ENCODE assay signal across 1 cellular context in the genomic region with DNA sequence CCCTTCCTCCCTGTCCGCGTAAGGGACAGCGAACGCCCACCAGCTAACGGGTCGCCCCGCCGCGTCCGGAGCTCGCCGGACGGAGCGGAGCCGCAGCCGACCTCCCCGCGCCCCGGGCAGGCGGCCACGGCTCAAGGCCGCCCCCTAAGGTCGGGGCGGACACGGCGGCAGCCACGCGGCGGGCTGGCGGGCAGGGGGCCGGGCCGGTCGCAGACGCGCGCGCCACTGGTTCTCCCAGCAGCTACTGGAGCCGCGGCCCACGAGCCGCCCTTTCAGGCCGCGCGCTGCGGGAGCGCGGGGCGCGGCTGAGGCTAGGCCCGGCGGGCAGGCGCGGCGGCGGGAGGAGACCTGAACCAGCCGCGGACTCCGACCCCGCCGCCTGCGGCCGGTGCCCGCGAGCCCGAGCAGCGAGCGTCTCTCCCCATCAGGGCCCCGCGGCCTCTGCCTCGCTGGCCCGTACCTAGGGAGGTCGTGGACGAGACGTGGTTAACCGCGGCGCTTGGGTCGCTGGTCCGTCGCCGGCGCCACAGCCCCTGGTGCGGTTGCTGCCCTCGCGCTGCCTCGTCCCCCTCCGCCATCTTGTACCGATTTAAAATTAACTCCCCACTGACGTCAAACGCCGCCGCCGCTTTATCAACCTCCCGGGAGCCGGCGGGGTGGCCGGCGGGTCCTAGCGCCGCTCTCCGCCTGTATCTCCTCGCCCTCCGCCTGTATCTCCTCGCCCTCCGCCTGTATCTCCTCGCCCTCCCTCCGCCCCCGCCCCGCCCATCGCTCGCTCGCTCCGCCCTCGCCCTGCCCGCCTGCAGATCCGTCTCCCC.
TF ChIP-seq lines count a peak whose summit lies in the region.

TSS of gene ATL2 (minus strand) at position 591 of the 818 bp plus-strand sequence. CDS start at position 578, 13 bp downstream.

TF ChIP-seq in HepG2, 621 proteins besides CTCF, POLR2A, EP300 and RAD21 (continued from another document and continues in another):
- TF ChIP-seq ARID4A (CRISPR knock-in tag; IDR thresholded peaks at IDR 0.05; ENCODE audit: borderline replicate concordance) (peak; percentile 81), SRSF9 (IDR thresholded peaks at IDR 0.05; ENCODE audit: borderline replicate concordance, insufficient read depth, low read depth, low read length, poor library complexity, severe bottlenecking) (no peak), ZNF354B (CRISPR knock-in tag; IDR thresholded peaks at IDR 0.05) (no peak), ZNF446 (CRISPR knock-in tag; IDR thresholded peaks at IDR 0.05) (no peak), PRPF4 (IDR thresholded peaks at IDR 0.05; ENCODE audit: low read depth, low read length, poor library complexity, severe bottlenecking) (no peak), ZNF350 (CRISPR knock-in tag; IDR thresholded peaks at IDR 0.05; ENCODE audit: borderline replicate concordance, low read depth) (no peak; the same call in 1 of the 2 replicates), MED13 (CRISPR knock-in tag; IDR thresholded peaks at IDR 0.05) (no peak), KDM5A (IDR thresholded peaks at IDR 0.05; ENCODE audit: borderline replicate concordance, low read length) (peak; percentile 56), SP5 (CRISPR knock-in tag; IDR thresholded peaks at IDR 0.05; ENCODE audit: borderline replicate concordance, low read depth) (peak; percentile 62), ZNF737 (CRISPR knock-in tag; IDR thresholded peaks at IDR 0.05; ENCODE audit: borderline replicate concordance) (0 out of 2 replicates have a peak, but pooled peaks have one; percentile 47), HDAC1 (CRISPR knock-in tag; IDR thresholded peaks at IDR 0.05) (peak; percentile 64), ZNF468 (CRISPR knock-in tag; IDR thresholded peaks at IDR 0.05) (no peak; the same call in 1 of the 2 replicates), SMYD3 (CRISPR knock-in tag; IDR thresholded peaks at IDR 0.05) (no peak), ZNF558 (CRISPR knock-in tag; IDR thresholded peaks at IDR 0.05; ENCODE audit: borderline replicate concordance) (peak; percentile 87), WIZ (CRISPR knock-in tag; IDR thresholded peaks at IDR 0.05) (0 out of 2 replicates have a peak, but pooled peaks have one; percentile 17), TFAP4 (IDR thresholded peaks at IDR 0.05; ENCODE audit: borderline replicate concordance, low read depth) (no peak), ZFP41 (CRISPR knock-in tag; IDR thresholded peaks at IDR 0.05; ENCODE audit: borderline replicate concordance) (no peak), KLF9 (CRISPR knock-in tag; IDR thresholded peaks at IDR 0.05; ENCODE audit: low read depth) (peak; percentile 28; the same call in 1 of the 2 replicates), ZNF383 (CRISPR knock-in tag; IDR thresholded peaks at IDR 0.05; ENCODE audit: borderline replicate concordance) (no peak), NRL (CRISPR knock-in tag; IDR thresholded peaks at IDR 0.05; ENCODE audit: borderline replicate concordance) (no peak; the same call in 1 of the 2 replicates), PITX1 (CRISPR knock-in tag; IDR thresholded peaks at IDR 0.05) (peak; percentile 62), KDM2A (CRISPR knock-in tag; IDR thresholded peaks at IDR 0.05; ENCODE audit: borderline replicate concordance, low read depth) (peak; percentile 87), AFF4 (CRISPR knock-in tag; IDR thresholded peaks at IDR 0.05) (no peak; the same call in 1 of the 2 replicates), DMTF1 (CRISPR knock-in tag; IDR thresholded peaks at IDR 0.05) (no peak), ZNF572 (CRISPR knock-in tag; IDR thresholded peaks at IDR 0.05) (no peak), BORCS8-MEF2B (CRISPR knock-in tag; IDR thresholded peaks at IDR 0.05) (peak; percentile 78; the same call in 1 of the 2 replicates), ZNF574 (CRISPR knock-in tag; IDR thresholded peaks at IDR 0.05) (peak; percentile 96), EED (CRISPR knock-in tag; IDR thresholded peaks at IDR 0.05) (peak; percentile 70), RORA (CRISPR knock-in tag; IDR thresholded peaks at IDR 0.05) (no peak), ATF7-NPFF (CRISPR knock-in tag; IDR thresholded peaks at IDR 0.05; ENCODE audit: low read depth) (peak; percentile 92), FOXP1 (IDR thresholded peaks at IDR 0.05) (no peak), FOXP1 (CRISPR knock-in tag; IDR thresholded peaks at IDR 0.05) (no peak), MED8 (CRISPR knock-in tag; IDR thresholded peaks at IDR 0.05; ENCODE audit: insufficient replicate concordance) (no peak), HOXA7 (CRISPR knock-in tag; IDR thresholded peaks at IDR 0.05) (no peak), ZBTB1 (CRISPR knock-in tag; IDR thresholded peaks at IDR 0.05; ENCODE audit: borderline replicate concordance) (no peak), REL (CRISPR knock-in tag; conservative IDR thresholded peaks at IDR 0.05) (no peak), MBNL3 (CRISPR knock-in tag; conservative IDR thresholded peaks at IDR 0.05) (no peak)
- TF ChIP-seq, protein P1, sequence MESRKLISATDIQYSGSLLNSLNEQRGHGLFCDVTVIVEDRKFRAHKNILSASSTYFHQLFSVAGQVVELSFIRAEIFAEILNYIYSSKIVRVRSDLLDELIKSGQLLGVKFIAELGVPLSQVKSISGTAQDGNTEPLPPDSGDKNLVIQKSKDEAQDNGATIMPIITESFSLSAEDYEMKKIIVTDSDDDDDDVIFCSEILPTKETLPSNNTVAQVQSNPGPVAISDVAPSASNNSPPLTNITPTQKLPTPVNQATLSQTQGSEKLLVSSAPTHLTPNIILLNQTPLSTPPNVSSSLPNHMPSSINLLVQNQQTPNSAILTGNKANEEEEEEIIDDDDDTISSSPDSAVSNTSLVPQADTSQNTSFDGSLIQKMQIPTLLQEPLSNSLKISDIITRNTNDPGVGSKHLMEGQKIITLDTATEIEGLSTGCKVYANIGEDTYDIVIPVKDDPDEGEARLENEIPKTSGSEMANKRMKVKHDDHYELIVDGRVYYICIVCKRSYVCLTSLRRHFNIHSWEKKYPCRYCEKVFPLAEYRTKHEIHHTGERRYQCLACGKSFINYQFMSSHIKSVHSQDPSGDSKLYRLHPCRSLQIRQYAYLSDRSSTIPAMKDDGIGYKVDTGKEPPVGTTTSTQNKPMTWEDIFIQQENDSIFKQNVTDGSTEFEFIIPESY (CRISPR knock-in tag; IDR thresholded peaks at IDR 0.05): peak; percentile 44; the same call in 1 of the 2 replicates
- TF ChIP-seq, protein P2, sequence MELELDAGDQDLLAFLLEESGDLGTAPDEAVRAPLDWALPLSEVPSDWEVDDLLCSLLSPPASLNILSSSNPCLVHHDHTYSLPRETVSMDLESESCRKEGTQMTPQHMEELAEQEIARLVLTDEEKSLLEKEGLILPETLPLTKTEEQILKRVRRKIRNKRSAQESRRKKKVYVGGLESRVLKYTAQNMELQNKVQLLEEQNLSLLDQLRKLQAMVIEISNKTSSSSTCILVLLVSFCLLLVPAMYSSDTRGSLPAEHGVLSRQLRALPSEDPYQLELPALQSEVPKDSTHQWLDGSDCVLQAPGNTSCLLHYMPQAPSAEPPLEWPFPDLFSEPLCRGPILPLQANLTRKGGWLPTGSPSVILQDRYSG (CRISPR knock-in tag; IDR thresholded peaks at IDR 0.05): peak; percentile 52; the same call in 1 of the 2 replicates
- TF ChIP-seq, protein P3, sequence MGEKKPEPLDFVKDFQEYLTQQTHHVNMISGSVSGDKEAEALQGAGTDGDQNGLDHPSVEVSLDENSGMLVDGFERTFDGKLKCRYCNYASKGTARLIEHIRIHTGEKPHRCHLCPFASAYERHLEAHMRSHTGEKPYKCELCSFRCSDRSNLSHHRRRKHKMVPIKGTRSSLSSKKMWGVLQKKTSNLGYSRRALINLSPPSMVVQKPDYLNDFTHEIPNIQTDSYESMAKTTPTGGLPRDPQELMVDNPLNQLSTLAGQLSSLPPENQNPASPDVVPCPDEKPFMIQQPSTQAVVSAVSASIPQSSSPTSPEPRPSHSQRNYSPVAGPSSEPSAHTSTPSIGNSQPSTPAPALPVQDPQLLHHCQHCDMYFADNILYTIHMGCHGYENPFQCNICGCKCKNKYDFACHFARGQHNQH (CRISPR knock-in tag; IDR thresholded peaks at IDR 0.05): peak; percentile 100
